13 cellular contexts compared by ENCODE assay signal in genomic region chr1:45171575-45171974, GRCh38. TPM values are rescaled to one million over a fixed set of nuclear protein-coding genes. Genes with fewer than 3 reads are reported as not detected.
DNase-seq lines count a peak whose midpoint lies in the region; FAIRE-seq and TF ChIP-seq lines count a peak whose summit lies in the region.
"Had no signal": no experiment of that assay in that cellular context is flagged by ENCODE, and none has a peak within 500 bp of the region (broad histone marks: within the 10 kb centered on the region; RNA-seq: fewer than 3 reads in every experiment).

No MANE protein-coding gene starts in this region.

- CTCF ChIA-PET in Caco-2 (lab: Charles Lee), result no interaction called here

- DNase-seq in frontal cortex (ENCODE audit: low spot score in 2 of 2) (no peak), Caco-2 (no peak), esophagus muscularis mucosa (ENCODE audit: extremely low spot score) (no peak), MV-4-11 (lab: John Stamatoyannopoulos, UW) (no peak)
- no peak for DNase-seq in stimulated activated CD4-positive, alpha-beta T cell treated with anti-CD3 and anti-CD28 coated beads, Interleukin-15, amount 100 ng/mL, for 24 hours
- DNase-seq: CD8-positive, alpha-beta T cell; GOT3; H9 had no signal

- H3K36me3 ChIP-seq in Caco-2 (ENCODE audit: control insufficient read depth, insufficient read depth, low read length) (no peaks in the 10 kb centered on the region), esophagus muscularis mucosa (no peaks in the 10 kb centered on the region)

- no peak for TF ChIP-seq EP300 in esophagus muscularis mucosa (IDR thresholded peaks at IDR 0.05)

- no peaks in the 10 kb centered on the region for H3K36me3 Mint-ChIP-seq in Caco-2 (ENCODE audit: insufficient read depth, unreplicated experiment)
- H3K36me3 Mint-ChIP-seq: CD14-positive monocyte; CD8-positive, alpha-beta T cell; IgD-negative memory B cell had no signal

- TF ChIP-seq POLR2A in esophagus muscularis mucosa (IDR thresholded peaks at IDR 0.05; ENCODE audit: low read depth), result no peak

- intact Hi-C loops in Caco-2 (cut with micrococcal nuclease; ENCODE audit: unreplicated experiment), result no loop called here
- intact Hi-C loops in esophagus muscularis mucosa (cut with DNase I), result no loop called here

- no TSS peak for BruUV-seq in Caco-2 (replicated peaks; lab: Mats Ljungman, UMichigan)

- H3K9me3 Mint-ChIP-seq in Caco-2 (ENCODE audit: unreplicated experiment), result no peaks in the 10 kb centered on the region
- H3K9me3 Mint-ChIP-seq: CD8-positive, alpha-beta T cell; H9 had no signal

- H3K4me3 Mint-ChIP-seq in Caco-2 (ENCODE audit: unreplicated experiment), result no peak overlapping the region
- H3K4me3 Mint-ChIP-seq: CD14-positive monocyte; CD8-positive, alpha-beta T cell; H9; IgD-negative memory B cell had no signal

- TF ChIP-seq CTCF in Caco-2 (IDR thresholded peaks at IDR 0.05; ENCODE audit: insufficient read depth in 1 of 2, low read depth in 1 of 2, low read length in 1 of 2, severe bottlenecking in 1 of 2, unreplicated experiment in 1 of 2), result no peak
- no peak for TF ChIP-seq CTCF in esophagus muscularis mucosa (IDR thresholded peaks at IDR 0.05)

- no peak overlapping the region for H3K27ac ChIP-seq in esophagus muscularis mucosa (replicated peaks in 1 of 4)

- no peak overlapping the region for H3K27ac Mint-ChIP-seq in Caco-2 (ENCODE audit: unreplicated experiment)
- H3K27ac Mint-ChIP-seq: CD14-positive monocyte; CD8-positive, alpha-beta T cell; H9; IgD-negative memory B cell had no signal

- POLR2A ChIA-PET in Caco-2 (lab: Charles Lee), result no interaction called here

- H3K9me3 ChIP-seq in Caco-2, result no peaks in the 10 kb centered on the region
- no peaks in the 10 kb centered on the region for H3K9me3 ChIP-seq in esophagus muscularis mucosa

- no peaks in the 10 kb centered on the region for H3K4me1 Mint-ChIP-seq in Caco-2 (ENCODE audit: low read depth, unreplicated experiment)

- H3K4me1 ChIP-seq in Caco-2, result 0 out of 2 replicates have a peak, but pooled peaks cover 5% of the 10 kb centered on the region
- H3K4me1 ChIP-seq in esophagus muscularis mucosa, result no peaks in the 10 kb centered on the region

- peak; percentile 89 for FAIRE-seq in G401.6 (lab: Jason Lieb, UNC)
- FAIRE-seq in TTC549 (lab: Jason Lieb, UNC), result peak; percentile 26
- peak; percentile 87 for FAIRE-seq in frontal cortex (lab: Jason Lieb, UNC)
- FAIRE-seq: GM12892 had no signal

- no peaks in the 10 kb centered on the region for H3K27me3 ChIP-seq in Caco-2 (replicated peaks; ENCODE audit: control insufficient read depth, insufficient read depth, low read length)
- no peaks in the 10 kb centered on the region for H3K27me3 ChIP-seq in esophagus muscularis mucosa

- H3K27me3 Mint-ChIP-seq in Caco-2 (ENCODE audit: insufficient read depth, unreplicated experiment), result no peaks in the 10 kb centered on the region
- H3K27me3 Mint-ChIP-seq: IgD-negative memory B cell had no signal

- 86% methylated on average over 1 of the region's 1 CpG for WGBS in esophagus muscularis mucosa

- H3K4me3 ChIP-seq in Caco-2 (ENCODE audit: low read depth, low read length) (no peak overlapping the region), esophagus muscularis mucosa (no peak overlapping the region)

RNA-seq across cellular contexts. Expression of gene ZSWIM5, which starts 34.8 kb away (rescaled TPM):
- total RNA-seq in frontal cortex, result 15.9 TPM
- total RNA-seq in Caco-2 (2022), result 0.49 and 0.54 TPM in 2 replicates
- 1 to 10 TPM; 3.3 to 6.2 (median 5.3) TPM for total RNA-seq in esophagus muscularis mucosa
